In genomic region chr7:116834815-116835533, GRCh38 we compare ENCODE assay signal across 14 cellular contexts. TPM values are rescaled to one million over a fixed set of nuclear protein-coding genes. Genes with fewer than 3 reads are reported as not detected.
A peak's percentile ranks its signal among the peaks of the same experiment; 100 is the strongest.
DNase-seq lines count a peak whose midpoint lies in the region; ATAC-seq and TF ChIP-seq lines count a peak whose summit lies in the region.
"Had no signal": no experiment of that assay in that cellular context is flagged by ENCODE, and none has a peak within 500 bp of the region (broad histone marks: within the 10 kb centered on the region; RNA-seq: fewer than 3 reads in every experiment).

No MANE protein-coding gene starts in this region.

- H3K27ac Mint-ChIP-seq in immature natural killer cell = no peak overlapping the region
- H3K27ac Mint-ChIP-seq: endodermal cell had no signal

- no peak overlapping the region for H3K4me3 Mint-ChIP-seq in immature natural killer cell
- H3K4me3 Mint-ChIP-seq: endodermal cell, neural crest cell had no signal

- no peaks in the 10 kb centered on the region for H3K36me3 Mint-ChIP-seq in immature natural killer cell

- H3K27me3 Mint-ChIP-seq in immature natural killer cell (ENCODE audit: low read depth in 3 of 3) = peaks cover 0 to 13% (median 0%) of the 10 kb centered on the region in 3 donors

- H3K9me3 ChIP-seq in hepatocyte (ENCODE audit: low read depth) = no peaks in the 10 kb centered on the region
- H3K9me3 ChIP-seq: BLaER1 treated with 17β-estradiol and CSF1 and Interleukin-3, amounts not matched to agents 10 nM and 100 nM had no signal

- WGBS in hepatocyte (ENCODE audit: low lambda C conversion rate, missing lambda C conversion rate) = 82% methylated on average over 9 of the region's 9 CpGs

- DNase-seq in AG08395 (ENCODE audit: low spot score) (peak; percentile 46), HPDE6-E6E7 (ENCODE audit: extremely low spot score) (peak; percentile 38), astrocyte of the spinal cord (ENCODE audit: low read depth, low spot score) (peak; percentile 41), hepatocyte (ENCODE audit: low spot score) (peak; percentile 27), immature natural killer cell (no peak), NCI-H2029 (lab: John Stamatoyannopoulos, UW) (no peak)
- DNase-seq: endodermal cell; NCI-H146; stimulated activated CD8-positive, alpha-beta memory T cell treated with anti-CD3 and anti-CD28 coated beads, Interleukin-4, amount 100 ng/mL, for 48 hours; T-helper 2 cell had no signal

- H3K4me3 ChIP-seq in astrocyte of the spinal cord (ENCODE audit: low read depth, low read length) (no peak overlapping the region), hepatocyte (no peak overlapping the region)
- H3K4me3 ChIP-seq: BLaER1 treated with 17β-estradiol and CSF1 and Interleukin-3, amounts not matched to agents 10 nM and 100 nM had no signal

- H2AFZ ChIP-seq in hepatocyte = no peak overlapping the region

- no peaks in the 10 kb centered on the region for H3K9me2 ChIP-seq in hepatocyte (replicated peaks; ENCODE audit: insufficient read depth)

- H3K4me2 ChIP-seq in hepatocyte = no peak overlapping the region
- H3K4me2 ChIP-seq: BLaER1 treated with 17β-estradiol and CSF1 and Interleukin-3, amounts not matched to agents 10 nM and 100 nM had no signal

- no peaks in the 10 kb centered on the region for H3K9me3 Mint-ChIP-seq in immature natural killer cell
- H3K9me3 Mint-ChIP-seq: endodermal cell, neural crest cell had no signal

- H3K36me3 ChIP-seq in hepatocyte (replicated peaks; ENCODE audit: insufficient read depth, low read depth) = no peaks in the 10 kb centered on the region
- H3K36me3 ChIP-seq: BLaER1 treated with 17β-estradiol and CSF1 and Interleukin-3, amounts not matched to agents 10 nM and 100 nM had no signal

- H4K20me1 ChIP-seq in hepatocyte (ENCODE audit: insufficient read depth, poor library complexity, severe bottlenecking) = no peaks in the 10 kb centered on the region
- H4K20me1 ChIP-seq: BLaER1 treated with 17β-estradiol and CSF1 and Interleukin-3, amounts not matched to agents 10 nM and 100 nM had no signal

- H3K79me2 ChIP-seq in hepatocyte = no peaks in the 10 kb centered on the region

- in situ Hi-C loops in astrocyte of the spinal cord (cut with HindIII; ENCODE audit: low sequenced_read_pairs) = no loop called here

- no peaks in the 10 kb centered on the region for H3K27me3 ChIP-seq in hepatocyte
- H3K27me3 ChIP-seq: BLaER1 treated with 17β-estradiol and CSF1 and Interleukin-3, amounts not matched to agents 10 nM and 100 nM had no signal

- no peak for TF ChIP-seq CTCF in astrocyte of the spinal cord (IDR thresholded peaks at IDR 0.05; ENCODE audit: low read depth, low read length)
- no peak for TF ChIP-seq CTCF in hepatocyte (IDR thresholded peaks at IDR 0.05; ENCODE audit: poor library complexity)

- no peaks in the 10 kb centered on the region for H3K4me1 ChIP-seq in hepatocyte (ENCODE audit: insufficient read depth)
- H3K4me1 ChIP-seq: BLaER1 treated with 17β-estradiol and CSF1 and Interleukin-3, amounts not matched to agents 10 nM and 100 nM had no signal

- no peaks in the 10 kb centered on the region for H3K4me1 Mint-ChIP-seq in immature natural killer cell
- H3K4me1 Mint-ChIP-seq: neural crest cell had no signal

- no peak for ATAC-seq in HG03108 (IDR thresholded peaks at IDR 0.05; ENCODE audit: unreplicated experiment)
- no peak for ATAC-seq in HG03520 (IDR thresholded peaks at IDR 0.05; ENCODE audit: unreplicated experiment)

- H3K27ac ChIP-seq in hepatocyte = no peak overlapping the region
- H3K27ac ChIP-seq: BLaER1 treated with 17β-estradiol and CSF1 and Interleukin-3, amounts not matched to agents 10 nM and 100 nM had no signal

RNA-seq across cellular contexts. Expression of gene CAPZA2, which starts 27.4 kb away (rescaled TPM):
- total RNA-seq in hepatocyte = 143 and 154 TPM in 2 replicates
- polyA plus RNA-seq in hepatocyte = 141 and 151 TPM in 2 replicates
- polyA plus RNA-seq in immature natural killer cell = 100 to 1,000 TPM; 174 to 318 (median 246) TPM

Comparison
In these comparisons a context has a peak if more than half of its experiments do, and no peak if none do; other contexts are left out.
1. DNase-seq: peak in AG08395 (single experiment), HPDE6-E6E7 (single experiment), astrocyte of the spinal cord (single experiment) and hepatocyte (single experiment); none in immature natural killer cell (0 of 3) and NCI-H2029 (single experiment).